In genomic region chr18:9737814-9738160, GRCh38 we compare ENCODE assay signal across 11 cellular contexts. TPM values are rescaled to one million over a fixed set of nuclear protein-coding genes. Genes with fewer than 3 reads are reported as not detected.
DNase-seq lines count a peak whose midpoint lies in the region; ATAC-seq, FAIRE-seq and TF ChIP-seq lines count a peak whose summit lies in the region.
"Had no signal": no experiment of that assay in that cellular context is flagged by ENCODE, and none has a peak within 500 bp of the region (broad histone marks: within the 10 kb centered on the region; RNA-seq: fewer than 3 reads in every experiment).

No MANE protein-coding gene starts in this region.

- POLR2A ChIA-PET in RWPE1 (lab: Yijun Ruan, JAX; ENCODE audit: low non-redundant PET): no interaction called here

- in situ Hi-C loops in ACHN (cut with HindIII; ENCODE audit: low pct_ligation_motif_present, low pct_unique_long_range_greater_than_20kb, low sequenced_read_pairs): no loop called here

- no peak for TF ChIP-seq EP300 in Ishikawa (IDR thresholded peaks at IDR 0.05; ENCODE audit: borderline replicate concordance)

- peaks cover 16% of the 10 kb centered on the region for H3K4me1 ChIP-seq in SJCRH30

- H3K36me3 ChIP-seq in SJCRH30: no peaks in the 10 kb centered on the region

- TF ChIP-seq POLR2A in GM12891 (IDR thresholded peaks at IDR 0.05; ENCODE audit: low read depth, low read length): no peak

- H3K27ac ChIP-seq in SJCRH30 (peak overlapping the region; percentile 39), RWPE1 (no peak overlapping the region)

- peak overlapping the region; percentile 29 for H3K4me3 ChIP-seq in SJCRH30

- H3K27me3 ChIP-seq in SJCRH30: no peaks in the 10 kb centered on the region

- no peak for TF ChIP-seq RAD21 in Ishikawa (IDR thresholded peaks at IDR 0.05; ENCODE audit: low read depth)

- FAIRE-seq in GM12891 (lab: Jason Lieb, UNC): no peak

- CTCF ChIA-PET in RWPE1 (lab: Yijun Ruan, JAX): interaction anchor here (0.6 to 0.7 kb wide), 2 partner anchors 120 to 209 kb away, joined by 3 read pairs; no protein-coding TSS in a partner anchor

- ATAC-seq in HG02970 (IDR thresholded peaks at IDR 0.05; ENCODE audit: low FRiP score, unreplicated experiment): no peak

- peak; percentile 45 for DNase-seq in ACHN
- DNase-seq in SJCRH30: peak; percentile 72 to 76
- peak; percentile 77 for DNase-seq in medulla oblongata (ENCODE audit: extremely low spot score)
- DNase-seq in GM12891 (ENCODE audit: insufficient read length, low spot score): no peak
- DNase-seq in RWPE1 (ENCODE audit: low spot score): no peak
- no peak for DNase-seq in GOT3 (lab: John Stamatoyannopoulos, UW)
- DNase-seq: activated CD8-positive, alpha-beta memory T cell treated with anti-CD3 and anti-CD28 coated beads, Interleukin-2, amount 50 U/mL, for 4 hours; CD4-positive, CD25-positive, alpha-beta regulatory T cell; Right ventricle myocardium superior had no signal

- H3K9me3 ChIP-seq in SJCRH30 (replicated peaks): no peaks in the 10 kb centered on the region

- TF ChIP-seq CTCF in RWPE1 (conservative IDR thresholded peaks at IDR 0.05; ENCODE audit: low read depth): no peak

TF ChIP-seq in Ishikawa, 13 proteins besides CTCF, POLR2A, EP300 and RAD21:
- peak; percentile 83 for TF ChIP-seq NFIC (IDR thresholded peaks at IDR 0.05)
- no peak for TF ChIP-seq TAF1 (IDR thresholded peaks at IDR 0.05; ENCODE audit: low read depth)
- TF ChIP-seq TEAD4 (IDR thresholded peaks at IDR 0.05): 0 out of 2 replicates have a peak, but pooled peaks have one; percentile 12
- TF ChIP-seq CREB1 (IDR thresholded peaks at IDR 0.05; ENCODE audit: low read depth): no peak
- TF ChIP-seq CEBPB (IDR thresholded peaks at IDR 0.05): no peak

TF ChIP-seq in GM12891, 5 proteins besides CTCF, POLR2A, EP300 and RAD21:
- no peak for TF ChIP-seq POLR2AphosphoS5 (IDR thresholded peaks at IDR 0.05; ENCODE audit: low read depth, low read length)
- no peak for TF ChIP-seq TAF1 (IDR thresholded peaks at IDR 0.05; ENCODE audit: low read depth, low read length)
- no peak for TF ChIP-seq POU2F2 (IDR thresholded peaks at IDR 0.05; ENCODE audit: low read depth, low read length)
- TF ChIP-seq SPI1 (IDR thresholded peaks at IDR 0.05; ENCODE audit: low read depth, low read length): no peak
- no peak for TF ChIP-seq PAX5 (IDR thresholded peaks at IDR 0.05; ENCODE audit: insufficient read depth, low read length, severe bottlenecking)

RNA-seq across cellular contexts. Expression of gene RAB31, which starts 29.7 kb away (rescaled TPM):
- total RNA-seq in SJCRH30 (2014; rRNA removed; shearing (Covaris generic)): 7.1 and 8.1 TPM in 2 replicates
- 10.6 TPM for polyA plus RNA-seq in GM12891 (2012; ENCODE audit: low read depth, missing spikeins)

Comparison
In these comparisons a context has a peak if more than half of its experiments do, and no peak if none do; other contexts are left out.
1. DNase-seq: peak in ACHN (single experiment), SJCRH30 (2 of 2) and medulla oblongata (single experiment); none in GM12891 (single experiment), RWPE1 (single experiment) and GOT3 (single experiment).